8 cellular contexts compared by ENCODE assay signal in the genomic region with DNA sequence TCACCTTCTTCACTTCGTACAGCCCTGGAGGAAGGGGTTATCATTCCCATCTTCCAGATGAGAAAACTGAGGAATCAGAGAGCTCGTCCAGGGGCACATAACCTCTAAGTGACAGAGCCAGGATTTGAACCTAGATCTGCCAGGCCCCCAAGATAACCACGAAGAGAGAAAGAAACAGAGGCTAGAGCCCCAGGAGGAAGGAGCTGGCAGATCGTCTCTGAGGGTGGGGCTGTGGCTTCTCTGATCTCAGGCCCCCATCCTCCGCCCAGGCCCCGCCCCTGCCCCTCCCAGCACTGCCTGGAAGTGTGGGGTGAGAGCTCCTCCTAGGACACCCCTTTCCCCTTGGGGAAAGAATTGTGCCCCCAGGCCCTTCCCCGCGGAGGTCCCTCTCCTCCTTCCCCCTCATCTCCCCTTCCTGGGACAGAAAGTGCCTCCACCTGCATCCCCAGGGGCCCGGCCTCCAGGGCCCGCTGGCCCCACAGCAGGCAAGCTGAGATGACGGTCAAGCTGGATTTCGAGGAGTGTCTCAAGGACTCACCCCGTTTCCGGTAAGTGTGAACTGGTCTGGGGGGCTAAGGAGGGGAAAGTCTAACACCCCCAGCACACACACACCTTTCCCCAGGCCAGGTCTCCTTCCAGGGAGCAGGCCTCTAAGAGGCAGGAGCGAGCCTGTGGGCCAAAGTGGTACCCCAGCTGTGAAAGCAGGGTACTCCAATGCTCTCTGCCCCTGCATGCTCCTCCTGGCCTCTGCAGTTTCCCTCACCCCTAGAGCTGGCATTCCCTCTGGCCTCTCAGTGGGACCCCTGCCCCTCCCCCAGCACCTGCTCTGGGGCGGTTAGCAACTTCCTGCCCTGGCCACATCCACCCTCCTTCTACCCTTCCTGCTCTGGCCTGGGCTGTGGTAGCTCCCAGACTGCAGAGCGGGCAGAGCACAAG. TPM values are rescaled to one million over a fixed set of nuclear protein-coding genes. Genes with fewer than 3 reads are reported as not detected.
DNase-seq lines count a peak whose midpoint lies in the region; ATAC-seq, FAIRE-seq and TF ChIP-seq lines count a peak whose summit lies in the region.

A gene with protein sequence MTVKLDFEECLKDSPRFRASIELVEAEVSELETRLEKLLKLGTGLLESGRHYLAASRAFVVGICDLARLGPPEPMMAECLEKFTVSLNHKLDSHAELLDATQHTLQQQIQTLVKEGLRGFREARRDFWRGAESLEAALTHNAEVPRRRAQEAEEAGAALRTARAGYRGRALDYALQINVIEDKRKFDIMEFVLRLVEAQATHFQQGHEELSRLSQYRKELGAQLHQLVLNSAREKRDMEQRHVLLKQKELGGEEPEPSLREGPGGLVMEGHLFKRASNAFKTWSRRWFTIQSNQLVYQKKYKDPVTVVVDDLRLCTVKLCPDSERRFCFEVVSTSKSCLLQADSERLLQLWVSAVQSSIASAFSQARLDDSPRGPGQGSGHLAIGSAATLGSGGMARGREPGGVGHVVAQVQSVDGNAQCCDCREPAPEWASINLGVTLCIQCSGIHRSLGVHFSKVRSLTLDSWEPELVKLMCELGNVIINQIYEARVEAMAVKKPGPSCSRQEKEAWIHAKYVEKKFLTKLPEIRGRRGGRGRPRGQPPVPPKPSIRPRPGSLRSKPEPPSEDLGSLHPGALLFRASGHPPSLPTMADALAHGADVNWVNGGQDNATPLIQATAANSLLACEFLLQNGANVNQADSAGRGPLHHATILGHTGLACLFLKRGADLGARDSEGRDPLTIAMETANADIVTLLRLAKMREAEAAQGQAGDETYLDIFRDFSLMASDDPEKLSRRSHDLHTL (plus strand): TSS at position 290 of the 936 bp plus-strand sequence. CDS start 206 bp downstream, at position 496.

- H3K27me3 ChIP-seq in spleen (replicated peaks in 1 of 7), result peaks cover 0 to 8% (median 0%) of the 10 kb centered on the region in 7 donors

- intact Hi-C loops in spleen (cut with DNase I; ENCODE audit: low total_unique reads), result no loop called here

- CTCF ChIA-PET in WTC11 (lab: Charles Lee), result interaction anchor here (0.6 to 2.8 kb wide), 29 partner anchors 7 to 380 kb away, joined by 3 to 20 read pairs (median 5); partner anchors contain the start of genes KCTD11, PLSCR3, SLC2A4 and SOX15

- no peaks in the 10 kb centered on the region for H3K27me3 Mint-ChIP-seq in WTC11 (ENCODE audit: low read depth)

- peaks cover 34% of the 10 kb centered on the region for H3K4me1 Mint-ChIP-seq in WTC11

- peak within 1 kb of the TSS; percentile 98 for H3K27ac Mint-ChIP-seq in WTC11

- WGBS in spleen, 5 donors, result 12 to 28% (median 21%) methylated on average over 12 to 17 of the region's 17 CpGs

- ATAC-seq in HG03039 (IDR thresholded peaks at IDR 0.05; ENCODE audit: unreplicated experiment), result peak; percentile 47
- ATAC-seq in WTC11, result peak; percentile 96

- no peak for TF ChIP-seq CTCF in WTC11 (IDR thresholded peaks at IDR 0.05)
- peak in 1 of 11 experiments; percentile 18 for TF ChIP-seq CTCF in spleen (IDR thresholded peaks at IDR 0.05 in 8 of 11, conservative IDR thresholded peaks at IDR 0.05 in 3 of 11)

- no peaks in the 10 kb centered on the region for H3K9me3 Mint-ChIP-seq in WTC11

- TF ChIP-seq POLR2A in GM10847 (IDR thresholded peaks at IDR 0.05; ENCODE audit: extremely low read depth, insufficient read length) (peak; percentile 25), spleen (IDR thresholded peaks at IDR 0.05) (no peak)

- DNase-seq in WTC11 (ENCODE audit: low spot score), result peak; percentile 78
- DNase-seq in effector CD8-positive, alpha-beta T cell (lab: John Stamatoyannopoulos, UW), result peak; percentile 76
- DNase-seq in spleen, result peak; percentile 97
- DNase-seq in inferior parietal cortex (ENCODE audit: extremely low spot score), result no peak
- no peak for DNase-seq in frontal cortex (ENCODE audit: low spot score in 2 of 2)
- no peak for DNase-seq in HT-29 (ENCODE audit: low spot score)

- H3K27ac ChIP-seq in spleen, result peak within 1 kb of the TSS; percentile 68 to 95 (median 90)

- POLR2A ChIA-PET in WTC11 (lab: Charles Lee), result interaction anchor here (0.6 to 2.5 kb wide), 12 partner anchors 13 to 301 kb away, joined by 3 to 22 read pairs (median 4); partner anchors contain the start of genes GPS2, SLC16A13 and TMEM256

- peak within 1 kb of the TSS; percentile 49 to 77 (median 63) for H3K4me3 ChIP-seq in spleen

- FAIRE-seq in frontal cortex (lab: Jason Lieb, UNC), result no peak

- peaks cover 6% of the 10 kb centered on the region; the same call in 1 of the 2 replicates for H3K36me3 Mint-ChIP-seq in WTC11

- peak within 1 kb of the TSS; percentile 63 for H3K4me3 Mint-ChIP-seq in WTC11

- H3K9me3 ChIP-seq in spleen, result no peaks in the 10 kb centered on the region

- H3K36me3 ChIP-seq in spleen, result peaks cover 0 to 38% (median 20%) of the 10 kb centered on the region in 6 donors

- peaks cover 11 to 97% (median 48%) of the 10 kb centered on the region in 6 donors for H3K4me1 ChIP-seq in spleen

TF ChIP-seq in WTC11, 78 proteins besides CTCF, POLR2A, EP300 and RAD21 (continues in another document):
- TF ChIP-seq, protein P1, sequence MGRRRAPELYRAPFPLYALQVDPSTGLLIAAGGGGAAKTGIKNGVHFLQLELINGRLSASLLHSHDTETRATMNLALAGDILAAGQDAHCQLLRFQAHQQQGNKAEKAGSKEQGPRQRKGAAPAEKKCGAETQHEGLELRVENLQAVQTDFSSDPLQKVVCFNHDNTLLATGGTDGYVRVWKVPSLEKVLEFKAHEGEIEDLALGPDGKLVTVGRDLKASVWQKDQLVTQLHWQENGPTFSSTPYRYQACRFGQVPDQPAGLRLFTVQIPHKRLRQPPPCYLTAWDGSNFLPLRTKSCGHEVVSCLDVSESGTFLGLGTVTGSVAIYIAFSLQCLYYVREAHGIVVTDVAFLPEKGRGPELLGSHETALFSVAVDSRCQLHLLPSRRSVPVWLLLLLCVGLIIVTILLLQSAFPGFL (CRISPR knock-in tag; IDR thresholded peaks at IDR 0.05; ENCODE audit: borderline replicate concordance), result no peak
- peak; percentile 73 for TF ChIP-seq ETV6 (CRISPR knock-in tag; IDR thresholded peaks at IDR 0.05)
- TF ChIP-seq, protein P2, sequence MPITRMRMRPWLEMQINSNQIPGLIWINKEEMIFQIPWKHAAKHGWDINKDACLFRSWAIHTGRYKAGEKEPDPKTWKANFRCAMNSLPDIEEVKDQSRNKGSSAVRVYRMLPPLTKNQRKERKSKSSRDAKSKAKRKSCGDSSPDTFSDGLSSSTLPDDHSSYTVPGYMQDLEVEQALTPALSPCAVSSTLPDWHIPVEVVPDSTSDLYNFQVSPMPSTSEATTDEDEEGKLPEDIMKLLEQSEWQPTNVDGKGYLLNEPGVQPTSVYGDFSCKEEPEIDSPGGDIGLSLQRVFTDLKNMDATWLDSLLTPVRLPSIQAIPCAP (CRISPR knock-in tag; IDR thresholded peaks at IDR 0.05), result no peak
- TF ChIP-seq MYBL2 (CRISPR knock-in tag; IDR thresholded peaks at IDR 0.05), result peak; percentile 67; the same call in 1 of the 2 replicates
- 0 out of 2 replicates have a peak, but pooled peaks have one; percentile 51 for TF ChIP-seq FOXK1 (CRISPR knock-in tag; IDR thresholded peaks at IDR 0.05)
- TF ChIP-seq NFE2L1 (CRISPR knock-in tag; IDR thresholded peaks at IDR 0.05), result peak; percentile 71; the same call in 1 of the 2 replicates
- TF ChIP-seq, protein P3, sequence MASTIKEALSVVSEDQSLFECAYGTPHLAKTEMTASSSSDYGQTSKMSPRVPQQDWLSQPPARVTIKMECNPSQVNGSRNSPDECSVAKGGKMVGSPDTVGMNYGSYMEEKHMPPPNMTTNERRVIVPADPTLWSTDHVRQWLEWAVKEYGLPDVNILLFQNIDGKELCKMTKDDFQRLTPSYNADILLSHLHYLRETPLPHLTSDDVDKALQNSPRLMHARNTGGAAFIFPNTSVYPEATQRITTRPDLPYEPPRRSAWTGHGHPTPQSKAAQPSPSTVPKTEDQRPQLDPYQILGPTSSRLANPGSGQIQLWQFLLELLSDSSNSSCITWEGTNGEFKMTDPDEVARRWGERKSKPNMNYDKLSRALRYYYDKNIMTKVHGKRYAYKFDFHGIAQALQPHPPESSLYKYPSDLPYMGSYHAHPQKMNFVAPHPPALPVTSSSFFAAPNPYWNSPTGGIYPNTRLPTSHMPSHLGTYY (CRISPR knock-in tag; IDR thresholded peaks at IDR 0.05), result no peak
- TF ChIP-seq ZNF121 (CRISPR knock-in tag; IDR thresholded peaks at IDR 0.05), result peak; percentile 79; the same call in 1 of the 2 replicates
- TF ChIP-seq USF1 (CRISPR knock-in tag; IDR thresholded peaks at IDR 0.05), result no peak
- no peak for TF ChIP-seq IRF2 (CRISPR knock-in tag; IDR thresholded peaks at IDR 0.05; ENCODE audit: borderline replicate concordance, low read depth)
- no peak for TF ChIP-seq NR1H2 (CRISPR knock-in tag; IDR thresholded peaks at IDR 0.05)
- TF ChIP-seq, protein P4, sequence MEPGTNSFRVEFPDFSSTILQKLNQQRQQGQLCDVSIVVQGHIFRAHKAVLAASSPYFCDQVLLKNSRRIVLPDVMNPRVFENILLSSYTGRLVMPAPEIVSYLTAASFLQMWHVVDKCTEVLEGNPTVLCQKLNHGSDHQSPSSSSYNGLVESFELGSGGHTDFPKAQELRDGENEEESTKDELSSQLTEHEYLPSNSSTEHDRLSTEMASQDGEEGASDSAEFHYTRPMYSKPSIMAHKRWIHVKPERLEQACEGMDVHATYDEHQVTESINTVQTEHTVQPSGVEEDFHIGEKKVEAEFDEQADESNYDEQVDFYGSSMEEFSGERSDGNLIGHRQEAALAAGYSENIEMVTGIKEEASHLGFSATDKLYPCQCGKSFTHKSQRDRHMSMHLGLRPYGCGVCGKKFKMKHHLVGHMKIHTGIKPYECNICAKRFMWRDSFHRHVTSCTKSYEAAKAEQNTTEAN (CRISPR knock-in tag; IDR thresholded peaks at IDR 0.05), result peak; percentile 60; the same call in 1 of the 2 replicates
- TF ChIP-seq FOXP1 (CRISPR knock-in tag; IDR thresholded peaks at IDR 0.05; ENCODE audit: borderline replicate concordance), result peak; percentile 73; the same call in 1 of the 2 replicates

RNA-seq across cellular contexts. Expression of the gene that starts here (rescaled TPM):
- total RNA-seq in WTC11 (2021) (58.6 to 63.9 TPM (median 60.6 TPM) in 3 replicates), spleen (100 to 1,000 TPM; 118 to 312 (median 208) TPM), frontal cortex (0.41 TPM)
- 100 to 1,000 TPM; 126 to 266 (median 245) TPM for polyA plus RNA-seq in spleen
- total RNA-seq in HT-29 (2014; rRNA removed; shearing (Covaris generic)), result 0.08 TPM in 1 of 2 replicates, not detected in the other

Comparison
In these comparisons a context has a peak if more than half of its experiments do, and no peak if none do; other contexts are left out.
1. RNA of the gene that starts here (total RNA-seq): 118 to 312 TPM in spleen and 58.6 to 63.9 TPM in WTC11; 0.41 TPM in frontal cortex (single experiment) and 0.08 TPM in HT-29; every median in the first group is over 10 times any median in the second.
2. DNase-seq: peak in WTC11 (single experiment), effector CD8-positive, alpha-beta T cell (single experiment) and spleen (single experiment); none in inferior parietal cortex (single experiment), frontal cortex (0 of 2) and HT-29 (single experiment).